Comparison of ENCODE assay signal across 18 cellular contexts in the genomic region with DNA sequence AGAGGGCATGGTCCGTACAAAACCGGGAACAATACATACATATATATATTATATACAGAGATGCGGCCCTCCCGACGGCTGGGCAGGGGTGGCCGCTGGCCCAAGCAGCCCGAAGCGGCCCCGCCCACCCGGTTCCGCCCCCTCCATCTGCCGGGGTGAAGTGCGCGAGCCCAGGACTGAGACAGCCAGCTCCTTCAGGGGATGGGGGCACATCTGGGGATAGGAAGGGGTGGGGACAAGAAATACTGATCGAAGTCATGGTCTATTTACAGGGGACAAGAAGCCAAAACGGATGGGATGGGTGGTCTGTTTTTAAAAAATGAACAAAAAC. TPM values are rescaled to one million over a fixed set of nuclear protein-coding genes. Genes with fewer than 3 reads are reported as not detected.
DNase-seq lines count a peak whose midpoint lies in the region; ATAC-seq and TF ChIP-seq lines count a peak whose summit lies in the region.
"Had no signal": no experiment of that assay in that cellular context is flagged by ENCODE, and none has a peak within 500 bp of the region (broad histone marks: within the 10 kb centered on the region; RNA-seq: fewer than 3 reads in every experiment).

No MANE protein-coding gene starts in this region.

- H3K36me3 ChIP-seq in esophagus muscularis mucosa (peaks cover 37 to 49% (median 48%) of the 10 kb centered on the region in 4 donors), upper lobe of right lung (peaks cover 43% of the 10 kb centered on the region)

- peaks cover 0 to 18% (median 4%) of the 10 kb centered on the region in 4 donors for H3K27me3 ChIP-seq in esophagus muscularis mucosa
- peaks cover 5% of the 10 kb centered on the region for H3K27me3 ChIP-seq in upper lobe of right lung

- ATAC-seq in upper lobe of right lung: no peak
- no peak for ATAC-seq in GM19351 (IDR thresholded peaks at IDR 0.05; ENCODE audit: unreplicated experiment)

- H3K36me3 Mint-ChIP-seq in nephron progenitor cell (ENCODE audit: low read depth): peaks cover 22% of the 10 kb centered on the region

- H3K4me3 Mint-ChIP-seq in nephron progenitor cell: no peak overlapping the region
- H3K4me3 Mint-ChIP-seq: CD4-positive, alpha-beta T cell; T-helper 1 cell treated with Interleukin-12 subunit alpha and Interleukin-12 subunit beta and Interleukin-4 antibody, amounts not matched to agents 30 μg/mL and 1 μg/mL, for 36 hours; type B pancreatic cell had no signal

- peak overlapping the region; percentile 36 to 77 (median 60) for H3K27ac ChIP-seq in esophagus muscularis mucosa (replicated peaks in 1 of 4)
- H3K27ac ChIP-seq in upper lobe of right lung: no peak overlapping the region

- H3K27ac Mint-ChIP-seq in nephron progenitor cell: no peak overlapping the region
- H3K27ac Mint-ChIP-seq: activated T-helper 2 cell treated with anti-CD3 and anti-CD28 coated beads, Interferon-gamma antibody, Interleukin-2, Interleukin-4, amounts not matched to agents 10 μg/mL and 5 μg/mL and 100 μg/mL, durations not matched to agents 14 hours and 24 hours and 36 hours; CD4-positive, alpha-beta T cell; T-helper 1 cell treated with Interleukin-12 subunit alpha and Interleukin-12 subunit beta and Interleukin-4 antibody, amounts not matched to agents 30 μg/mL and 1 μg/mL, for 36 hours; type B pancreatic cell had no signal

- H3K9me3 Mint-ChIP-seq in nephron progenitor cell: no peaks in the 10 kb centered on the region
- H3K9me3 Mint-ChIP-seq: activated T-helper 2 cell treated with anti-CD3 and anti-CD28 coated beads, Interferon-gamma antibody, Interleukin-2, Interleukin-4, amounts not matched to agents 10 μg/mL and 5 μg/mL and 100 μg/mL, durations not matched to agents 14 hours and 24 hours and 36 hours; CD4-positive, alpha-beta T cell; T-helper 1 cell treated with Interleukin-12 subunit alpha and Interleukin-12 subunit beta and Interleukin-4 antibody, amounts not matched to agents 30 μg/mL and 1 μg/mL, for 36 hours; type B pancreatic cell had no signal

- no peaks in the 10 kb centered on the region for H3K9me3 ChIP-seq in esophagus muscularis mucosa
- no peaks in the 10 kb centered on the region for H3K9me3 ChIP-seq in upper lobe of right lung

- 16% methylated on average over 15 of the region's 16 CpGs for WGBS in esophagus muscularis mucosa

- no peak overlapping the region for H3K4me3 ChIP-seq in esophagus muscularis mucosa
- no peak overlapping the region for H3K4me3 ChIP-seq in upper lobe of right lung

- H3K4me1 Mint-ChIP-seq in nephron progenitor cell: peaks cover 37% of the 10 kb centered on the region

- intact Hi-C loops in esophagus muscularis mucosa (cut with DNase I) (no loop called here), upper lobe of right lung (cut with DNase I) (no loop called here)

- TF ChIP-seq CTCF in esophagus muscularis mucosa (IDR thresholded peaks at IDR 0.05) (no peak), nephron progenitor cell (IDR thresholded peaks at IDR 0.05) (no peak), upper lobe of right lung (IDR thresholded peaks at IDR 0.05) (no peak)

- no peak for TF ChIP-seq POLR2A in esophagus muscularis mucosa (IDR thresholded peaks at IDR 0.05; ENCODE audit: low read depth)

- H3K4me1 ChIP-seq in esophagus muscularis mucosa (peaks cover 31 to 49% (median 47%) of the 10 kb centered on the region in 4 donors), upper lobe of right lung (peaks cover 11% of the 10 kb centered on the region)

- DNase-seq in NCI-H82 (lab: John Stamatoyannopoulos, UW) (peak; percentile 55), NCI-H82 treated with DMSO at 0.1 percent for 48 hours (lab: John Stamatoyannopoulos, UW; ENCODE audit: unreplicated experiment) (no peak), esophagus muscularis mucosa (ENCODE audit: extremely low spot score) (no peak), nephron progenitor cell (peak; percentile 44), upper lobe of right lung (peak; percentile 63), HPDE6-E6E7 (ENCODE audit: extremely low spot score) (no peak), HuH-7.5 (ENCODE audit: low spot score) (no peak)
- DNase-seq: activated CD4-positive, CD25-positive, alpha-beta regulatory T cell; amniotic stem cell; CD4-positive, alpha-beta T cell; Karpas-422; NCI-H1105; small intestine had no signal

- no peak for TF ChIP-seq EP300 in esophagus muscularis mucosa (IDR thresholded peaks at IDR 0.05)

- peaks cover 15% of the 10 kb centered on the region for H3K27me3 Mint-ChIP-seq in nephron progenitor cell (ENCODE audit: low read depth, poor library complexity)

RNA-seq across cellular contexts. Expression of gene SAMD14, which starts 3.8 kb away (rescaled TPM):
- total RNA-seq in esophagus muscularis mucosa (1 to 10 TPM in 3 of 4 donors, under 1 TPM in 1; 0.98 to 1.8 (median 1.5) TPM), upper lobe of right lung (21.5 TPM)

RNA-seq across cellular contexts. Expression of gene PPP1R9B, which starts 16.7 kb away (rescaled TPM):
- total RNA-seq in esophagus muscularis mucosa (10 to 100 TPM; 20.2 to 46.3 (median 37.5) TPM), upper lobe of right lung (103 TPM)

RNA-seq across cellular contexts. Expression of gene SGCA, which starts 32.1 kb away (rescaled TPM):
- total RNA-seq in esophagus muscularis mucosa (100 to 1,000 TPM in 1 of 4 donors, 10 to 100 TPM in 3; 72.7 to 145 (median 82.8) TPM), upper lobe of right lung (27.8 TPM)
- total RNA-seq: CD4-positive, alpha-beta T cell; cerebellum had no signal

RNA-seq across cellular contexts. Expression of gene PDK2, which starts 38.6 kb away (rescaled TPM):
- 100 to 1,000 TPM in 1 of 4 donors, 10 to 100 TPM in 3; 31.6 to 118 (median 61.4) TPM for total RNA-seq in esophagus muscularis mucosa
- 30.2 TPM for total RNA-seq in upper lobe of right lung

Comparison
In these comparisons a context has a peak if more than half of its experiments do, and no peak if none do; other contexts are left out.
1. DNase-seq: peak in NCI-H82 (single experiment), nephron progenitor cell (single experiment) and upper lobe of right lung (single experiment); none in NCI-H82 treated with DMSO at 0.1 percent for 48 hours (single experiment), esophagus muscularis mucosa (single experiment), HPDE6-E6E7 (single experiment) and HuH-7.5 (single experiment).